Comparison of ENCODE assay signal across 8 cellular contexts in the genomic region with DNA sequence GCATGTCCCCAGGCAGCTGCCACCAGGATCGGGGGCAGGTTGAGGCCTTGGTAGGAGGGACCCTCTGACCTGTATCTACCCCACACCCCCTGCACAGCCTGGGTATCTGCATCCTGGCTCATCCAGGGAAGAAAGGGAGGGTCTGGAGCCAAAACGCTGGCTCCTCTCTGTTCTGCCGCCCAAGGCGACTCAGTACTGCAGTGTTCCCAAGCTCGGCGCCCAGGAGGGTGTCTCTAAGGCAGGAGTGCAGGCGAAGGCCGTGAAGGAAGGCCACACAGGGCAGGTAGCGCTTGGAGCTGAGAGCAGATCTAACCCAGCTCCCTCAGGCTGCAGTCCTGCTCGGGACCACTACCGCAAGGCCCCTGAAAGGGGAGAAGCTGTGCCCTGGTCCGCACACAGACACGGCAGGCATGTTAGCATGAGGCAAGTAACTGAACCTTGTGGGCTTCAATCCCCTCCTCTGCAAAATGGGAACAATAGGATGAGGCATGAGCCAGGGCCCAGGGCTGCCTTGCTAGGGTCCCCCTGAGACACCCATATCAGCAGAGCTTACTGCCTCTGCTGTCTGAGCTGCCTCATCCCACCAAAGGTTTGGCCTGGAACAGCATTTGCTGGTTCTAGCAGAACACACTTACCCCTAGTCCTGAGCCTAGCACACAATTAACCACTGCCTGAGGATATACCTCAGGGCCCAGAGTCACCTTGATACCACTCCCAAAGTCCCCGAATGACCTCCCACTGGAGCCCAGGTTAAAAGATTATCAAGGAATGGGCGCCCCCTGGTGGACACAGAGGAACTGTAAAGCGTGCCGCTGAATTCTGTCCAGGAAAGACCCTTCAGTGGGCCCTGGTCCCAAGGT. TPM values are rescaled to one million over a fixed set of nuclear protein-coding genes. Genes with fewer than 3 reads are reported as not detected.
DNase-seq lines count a peak whose midpoint lies in the region; ATAC-seq and TF ChIP-seq lines count a peak whose summit lies in the region.

No MANE protein-coding gene starts in this region.

- ATAC-seq in naive B cell (ENCODE audit: low read depth in 2 of 2) (peak in 1 of 2 donors; percentile 12), HG03342 (IDR thresholded peaks at IDR 0.05; ENCODE audit: unreplicated experiment) (no peak)

- peak; percentile 84 for TF ChIP-seq CTCF in C4-2B (conservative IDR thresholded peaks at IDR 0.05)
- peak; percentile 78 for TF ChIP-seq CTCF in epithelial cell of esophagus (IDR thresholded peaks at IDR 0.05; ENCODE audit: insufficient read depth, low read depth, low read length, missing control alignments)

- H3K27ac ChIP-seq in C4-2B, result peak overlapping the region; percentile 46

- DNase-seq in HCEC 1CT (peak; percentile 22), NCI-H748 treated with DMSO at 0.1 percent for 48 hours (lab: John Stamatoyannopoulos, UW) (peak; percentile 68), epithelial cell of esophagus (ENCODE audit: low read depth) (peak; percentile 60), naive B cell (peak; percentile 70)
- peak; percentile 95 for DNase-seq in activated CD8-positive, alpha-beta memory T cell treated with anti-CD3 and anti-CD28 coated beads for 24 hours

- peaks cover 7 to 16% of the 10 kb centered on the region in 2 donors for H3K36me3 Mint-ChIP-seq in naive B cell
- peaks cover 32% of the 10 kb centered on the region for H3K36me3 Mint-ChIP-seq in stimulated activated naive CD8-positive, alpha-beta T cell treated with anti-CD3 and anti-CD28 coated beads, Interleukin-15, Interleukin-2, amounts not matched to agents 100 ng/mL and 50 ng/mL, for 24 hours (ENCODE audit: low read depth)

- H3K27me3 Mint-ChIP-seq in naive B cell, result no peaks in the 10 kb centered on the region
- no peaks in the 10 kb centered on the region for H3K27me3 Mint-ChIP-seq in stimulated activated naive CD8-positive, alpha-beta T cell treated with anti-CD3 and anti-CD28 coated beads, Interleukin-15, Interleukin-2, amounts not matched to agents 100 ng/mL and 50 ng/mL, for 24 hours

- H3K4me3 ChIP-seq in epithelial cell of esophagus (ENCODE audit: low read length), result no peak overlapping the region

- peaks cover 48 to 64% (median 51%) of the 10 kb centered on the region in 3 donors for H3K4me1 Mint-ChIP-seq in naive B cell
- H3K4me1 Mint-ChIP-seq in stimulated activated naive CD8-positive, alpha-beta T cell treated with anti-CD3 and anti-CD28 coated beads, Interleukin-15, Interleukin-2, amounts not matched to agents 100 ng/mL and 50 ng/mL, for 24 hours (ENCODE audit: low read depth), result peaks cover 43% of the 10 kb centered on the region

- peak overlapping the region; percentile 87 to 100 (median 100) for H3K27ac Mint-ChIP-seq in naive B cell
- no peak overlapping the region for H3K27ac Mint-ChIP-seq in stimulated activated naive CD8-positive, alpha-beta T cell treated with anti-CD3 and anti-CD28 coated beads, Interleukin-15, Interleukin-2, amounts not matched to agents 100 ng/mL and 50 ng/mL, for 24 hours

- peaks cover 0 to 4% (median 2%) of the 10 kb centered on the region in 7 donors for H3K9me3 Mint-ChIP-seq in naive B cell
- H3K9me3 Mint-ChIP-seq in stimulated activated naive CD8-positive, alpha-beta T cell treated with anti-CD3 and anti-CD28 coated beads, Interleukin-15, Interleukin-2, amounts not matched to agents 100 ng/mL and 50 ng/mL, for 24 hours, result no peaks in the 10 kb centered on the region

- peak overlapping the region in 3 of 8 donors; percentile 22 to 60 (median 52) for H3K4me3 Mint-ChIP-seq in naive B cell
- H3K4me3 Mint-ChIP-seq in stimulated activated naive CD8-positive, alpha-beta T cell treated with anti-CD3 and anti-CD28 coated beads, Interleukin-15, Interleukin-2, amounts not matched to agents 100 ng/mL and 50 ng/mL, for 24 hours, result peak overlapping the region; percentile 35

RNA-seq across cellular contexts. Expression of gene PTMA, which starts 6.5 kb away (rescaled TPM):
- 1,000 to 10,000 TPM; 1,295 to 2,538 (median 2,137) TPM for polyA plus RNA-seq in naive B cell (ENCODE audit: low read depth in 6 of 6)

Comparison
In these comparisons a context has a peak if more than half of its experiments do, and no peak if none do; other contexts are left out.
1. DNase-seq: peak in every context shown above with its lines; median percentile 95 in activated CD8-positive, alpha-beta memory T cell treated with anti-CD3 and anti-CD28 coated beads for 24 hours; 70 in naive B cell; 68 in NCI-H748 treated with DMSO at 0.1 percent for 48 hours; 60 in epithelial cell of esophagus; 22 in HCEC 1CT.